Comparison of ENCODE assay signal across 8 cellular contexts in genomic region chrX:2501246-2502102, GRCh38. TPM values are rescaled to one million over a fixed set of nuclear protein-coding genes. Genes with fewer than 3 reads are reported as not detected.
DNase-seq lines count a peak whose midpoint lies in the region; ATAC-seq, FAIRE-seq and TF ChIP-seq lines count a peak whose summit lies in the region.

No MANE protein-coding gene starts in this region.

- H3K79me2 ChIP-seq in OCI-LY3 (ENCODE audit: low read length) (peaks cover 39% of the 10 kb centered on the region), endothelial cell of umbilical vein (ENCODE audit: control insufficient read depth, insufficient read depth, low read length) (peaks cover 35% of the 10 kb centered on the region)

- intact Hi-C loops in Caco-2 (cut with micrococcal nuclease; ENCODE audit: unreplicated experiment) = no loop called here
- intact Hi-C loops in endothelial cell of umbilical vein (cut with micrococcal nuclease) = no loop called here

- peak; percentile 66 for FAIRE-seq in endothelial cell of umbilical vein (lab: Jason Lieb, UNC)

- no peak for TF ChIP-seq POLR2A in endothelial cell of umbilical vein (IDR thresholded peaks at IDR 0.05; ENCODE audit: low read depth, low read length)

- H3K9me3 Mint-ChIP-seq in Caco-2 (ENCODE audit: unreplicated experiment) (no peaks in the 10 kb centered on the region), osteocyte (ENCODE audit: unreplicated experiment) (no peaks in the 10 kb centered on the region)

- ATAC-seq in HG02798 (IDR thresholded peaks at IDR 0.05; ENCODE audit: poor library complexity, unreplicated experiment) = no peak

- H3K27me3 Mint-ChIP-seq in Caco-2 (ENCODE audit: insufficient read depth, unreplicated experiment) (no peaks in the 10 kb centered on the region), osteocyte (ENCODE audit: unreplicated experiment) (no peaks in the 10 kb centered on the region)

- H3K27ac Mint-ChIP-seq in Caco-2 (ENCODE audit: unreplicated experiment) (peak overlapping the region; percentile 79), osteocyte (ENCODE audit: unreplicated experiment) (peak overlapping the region; percentile 41)

- H2AFZ ChIP-seq in OCI-LY3 (ENCODE audit: low read depth, low read length) (no peak overlapping the region), endothelial cell of umbilical vein (ENCODE audit: low read depth, low read length) (peak overlapping the region; percentile 40)

- H3K36me3 ChIP-seq in Caco-2 (ENCODE audit: control insufficient read depth, insufficient read depth, low read length) (no peaks in the 10 kb centered on the region), OCI-LY3 (replicated peaks; ENCODE audit: low read depth, low read length) (peaks cover 15% of the 10 kb centered on the region), endothelial cell of umbilical vein (ENCODE audit: control insufficient read depth in 2 of 2, extremely low read depth in 1 of 2, insufficient read depth in 2 of 2, low read length in 2 of 2) (no peaks in the 10 kb centered on the region)

- BruUV-seq in Caco-2 (replicated peaks; lab: Mats Ljungman, UMichigan) (no TSS peak), endothelial cell of umbilical vein (replicated peaks; lab: Mats Ljungman, UMichigan) (no TSS peak)

- no peak for TF ChIP-seq CTCF in Caco-2 (IDR thresholded peaks at IDR 0.05; ENCODE audit: insufficient read depth in 1 of 2, low read depth in 1 of 2, low read length in 1 of 2, severe bottlenecking in 1 of 2, unreplicated experiment in 1 of 2)
- TF ChIP-seq CTCF in OCI-LY3 (IDR thresholded peaks at IDR 0.05; ENCODE audit: low read depth, low read length) = no peak
- TF ChIP-seq CTCF in endothelial cell of umbilical vein (IDR thresholded peaks at IDR 0.05; ENCODE audit: extremely low read depth in 1 of 2, insufficient read depth in 1 of 2, low read depth in 1 of 2, low read length in 2 of 2) = no peak
- TF ChIP-seq CTCF in osteocyte (IDR thresholded peaks at IDR 0.05) = no peak

- H4K20me1 ChIP-seq in OCI-LY3 (ENCODE audit: insufficient read depth, low read length) (peaks cover 24% of the 10 kb centered on the region), endothelial cell of umbilical vein (replicated peaks; ENCODE audit: control insufficient read depth, extremely low read depth, insufficient read depth, low read length) (peaks cover 2% of the 10 kb centered on the region)

- peaks cover 33% of the 10 kb centered on the region for H3K36me3 Mint-ChIP-seq in Caco-2 (ENCODE audit: insufficient read depth, unreplicated experiment)
- no peaks in the 10 kb centered on the region for H3K36me3 Mint-ChIP-seq in osteocyte (ENCODE audit: unreplicated experiment)

- H3K9me3 ChIP-seq in Caco-2 (no peaks in the 10 kb centered on the region), OCI-LY3 (ENCODE audit: insufficient read depth, low read length) (no peaks in the 10 kb centered on the region), endothelial cell of umbilical vein (replicated peaks; ENCODE audit: control insufficient read depth, insufficient read depth, low read length) (no peaks in the 10 kb centered on the region)

- H3K27me3 ChIP-seq in Caco-2 (replicated peaks; ENCODE audit: control insufficient read depth, insufficient read depth, low read length) (no peaks in the 10 kb centered on the region), OCI-LY3 (ENCODE audit: low read depth, low read length) (no peaks in the 10 kb centered on the region), endothelial cell of umbilical vein (ENCODE audit: control insufficient read depth in 2 of 2, insufficient read depth in 2 of 2, low read length in 2 of 2) (no peaks in the 10 kb centered on the region)

- H3K4me1 Mint-ChIP-seq in Caco-2 (ENCODE audit: low read depth, unreplicated experiment) = no peaks in the 10 kb centered on the region
- peaks cover 28% of the 10 kb centered on the region for H3K4me1 Mint-ChIP-seq in osteocyte (ENCODE audit: unreplicated experiment)

- H3K9ac ChIP-seq in OCI-LY3 (ENCODE audit: low read length) = peak overlapping the region; percentile 97
- H3K9ac ChIP-seq in endothelial cell of umbilical vein (replicated peaks; ENCODE audit: extremely low read depth, insufficient read depth, low read length) = peak overlapping the region; percentile 75

- H3K4me3 Mint-ChIP-seq in Caco-2 (ENCODE audit: unreplicated experiment) (peak overlapping the region; percentile 66), osteocyte (ENCODE audit: unreplicated experiment) (peak overlapping the region; percentile 65)

- dilution Hi-C loops in endothelial cell of umbilical vein (cut with MboI; ENCODE audit: extremely low pct_ligation_motif_present, low sequenced_read_pairs) = no loop called here

- H3K9me1 ChIP-seq in endothelial cell of umbilical vein (replicated peaks; ENCODE audit: control insufficient read depth, extremely low read depth, insufficient read depth, low read length) = no peaks in the 10 kb centered on the region

- peak overlapping the region; percentile 48 for H3K4me3 ChIP-seq in Caco-2 (ENCODE audit: low read depth, low read length)
- H3K4me3 ChIP-seq in OCI-LY3 (ENCODE audit: low read length) = peak overlapping the region; percentile 95
- H3K4me3 ChIP-seq in endothelial cell of umbilical vein (replicated peaks in 1 of 3; ENCODE audit: insufficient read depth in 1 of 3, low read depth in 1 of 3, low read length in 3 of 3) = peak overlapping the region in 2 of 3 experiments; percentile 28 to 93

- H3K27ac ChIP-seq in OCI-LY3 (ENCODE audit: low read length) (no peak overlapping the region), endothelial cell of umbilical vein (ENCODE audit: insufficient read depth, low read depth, low read length) (no peak overlapping the region)

- POLR2A ChIA-PET in Caco-2 (lab: Charles Lee) = no interaction called here
- POLR2A ChIA-PET in endothelial cell of umbilical vein (lab: Charles Lee) = no interaction called here

- CTCF ChIA-PET in Caco-2 (lab: Charles Lee) (no interaction called here), endothelial cell of umbilical vein (lab: Charles Lee) (no interaction called here)

- H3K4me2 ChIP-seq in OCI-LY3 (ENCODE audit: low read length) = peak overlapping the region; percentile 69
- no peak overlapping the region for H3K4me2 ChIP-seq in endothelial cell of umbilical vein (ENCODE audit: insufficient read depth, low read length)

- DNase-seq in Caco-2 (no peak), endothelial cell of umbilical vein (ENCODE audit: low read depth, low spot score) (no peak), osteocyte (ENCODE audit: extremely low spot score, unreplicated experiment) (no peak), cortex of kidney (lab: John Stamatoyannopoulos, UW) (no peak), DMS53 treated with DMSO at 0.1 percent for 48 hours (lab: John Stamatoyannopoulos, UW; ENCODE audit: unreplicated experiment) (no peak), NCI-H510A (lab: John Stamatoyannopoulos, UW) (no peak)

- H3K4me1 ChIP-seq in Caco-2 (peaks cover 29% of the 10 kb centered on the region), OCI-LY3 (ENCODE audit: low read length) (peaks cover 35% of the 10 kb centered on the region), endothelial cell of umbilical vein (ENCODE audit: control insufficient read depth, extremely low read depth, insufficient read depth, low read length) (peaks cover 13% of the 10 kb centered on the region)

TF ChIP-seq in endothelial cell of umbilical vein, 7 proteins besides CTCF, POLR2A, EP300 and RAD21:
- TF ChIP-seq MYC (IDR thresholded peaks at IDR 0.05; ENCODE audit: low read depth, low read length) (no peak), EZH2 (IDR thresholded peaks at IDR 0.05; ENCODE audit: borderline replicate concordance, low read depth, low read length, severe bottlenecking) (no peak), GATA2 (IDR thresholded peaks at IDR 0.05; ENCODE audit: insufficient read depth, insufficient read length, low read depth, low read length) (no peak), FOS (IDR thresholded peaks at IDR 0.05; ENCODE audit: borderline replicate concordance, insufficient read depth, low read length) (no peak)

RNA-seq across cellular contexts. Expression of gene DHRSX, which starts 0.7 kb away (rescaled TPM):
- total RNA-seq in Caco-2 (2022) = 54.2 and 64.1 TPM in 2 replicates
- 27.1 and 29.3 TPM in 2 replicates for total RNA-seq in endothelial cell of umbilical vein
- 37.7 and 46.3 TPM in 2 replicates for polyA plus RNA-seq in endothelial cell of umbilical vein
- 35.1 and 37.6 TPM in 2 replicates for polyA plus RNA-seq in endothelial cell of umbilical vein (2011; cell fraction: cytosol; rRNA removed)
- 19.9 and 24.0 TPM in 2 replicates for polyA plus RNA-seq in endothelial cell of umbilical vein (2011; cell fraction: nucleus; rRNA removed)
- polyA plus RNA-seq in endothelial cell of umbilical vein (2012) = 34.9 and 40.0 TPM in 2 replicates
- polyA minus RNA-seq in endothelial cell of umbilical vein = 31.0 and 34.3 TPM in 2 replicates
- polyA minus RNA-seq in endothelial cell of umbilical vein (2011; cell fraction: cytosol; rRNA and poly(A)+ RNA removed) = 19.3 TPM
- polyA minus RNA-seq in endothelial cell of umbilical vein (2011; cell fraction: nucleus; rRNA and poly(A)+ RNA removed) = 15.4 and 17.2 TPM in 2 replicates
- total RNA-seq in osteocyte = 42.2 and 45.0 TPM in 2 replicates

RNA-seq across cellular contexts. Expression of gene ZBED1, which starts 0.7 kb away (rescaled TPM):
- total RNA-seq in Caco-2 (2022) (63.7 and 68.8 TPM in 2 replicates), endothelial cell of umbilical vein (43.7 and 46.5 TPM in 2 replicates), osteocyte (56.4 and 58.3 TPM in 2 replicates)
- 24.6 and 26.6 TPM in 2 replicates for polyA plus RNA-seq in endothelial cell of umbilical vein
- polyA plus RNA-seq in endothelial cell of umbilical vein (2011; cell fraction: cytosol; rRNA removed) = 23.0 and 29.3 TPM in 2 replicates
- 11.7 and 13.9 TPM in 2 replicates for polyA plus RNA-seq in endothelial cell of umbilical vein (2011; cell fraction: nucleus; rRNA removed)
- 26.7 and 32.6 TPM in 2 replicates for polyA plus RNA-seq in endothelial cell of umbilical vein (2012)
- 28.4 and 32.0 TPM in 2 replicates for polyA minus RNA-seq in endothelial cell of umbilical vein
- polyA minus RNA-seq in endothelial cell of umbilical vein (2011; cell fraction: cytosol; rRNA and poly(A)+ RNA removed) = 54.0 TPM
- polyA minus RNA-seq in endothelial cell of umbilical vein (2011; cell fraction: nucleus; rRNA and poly(A)+ RNA removed) = 11.7 and 17.6 TPM in 2 replicates
